Comparison of ENCODE assay signal across 13 cellular contexts in the genomic region with DNA sequence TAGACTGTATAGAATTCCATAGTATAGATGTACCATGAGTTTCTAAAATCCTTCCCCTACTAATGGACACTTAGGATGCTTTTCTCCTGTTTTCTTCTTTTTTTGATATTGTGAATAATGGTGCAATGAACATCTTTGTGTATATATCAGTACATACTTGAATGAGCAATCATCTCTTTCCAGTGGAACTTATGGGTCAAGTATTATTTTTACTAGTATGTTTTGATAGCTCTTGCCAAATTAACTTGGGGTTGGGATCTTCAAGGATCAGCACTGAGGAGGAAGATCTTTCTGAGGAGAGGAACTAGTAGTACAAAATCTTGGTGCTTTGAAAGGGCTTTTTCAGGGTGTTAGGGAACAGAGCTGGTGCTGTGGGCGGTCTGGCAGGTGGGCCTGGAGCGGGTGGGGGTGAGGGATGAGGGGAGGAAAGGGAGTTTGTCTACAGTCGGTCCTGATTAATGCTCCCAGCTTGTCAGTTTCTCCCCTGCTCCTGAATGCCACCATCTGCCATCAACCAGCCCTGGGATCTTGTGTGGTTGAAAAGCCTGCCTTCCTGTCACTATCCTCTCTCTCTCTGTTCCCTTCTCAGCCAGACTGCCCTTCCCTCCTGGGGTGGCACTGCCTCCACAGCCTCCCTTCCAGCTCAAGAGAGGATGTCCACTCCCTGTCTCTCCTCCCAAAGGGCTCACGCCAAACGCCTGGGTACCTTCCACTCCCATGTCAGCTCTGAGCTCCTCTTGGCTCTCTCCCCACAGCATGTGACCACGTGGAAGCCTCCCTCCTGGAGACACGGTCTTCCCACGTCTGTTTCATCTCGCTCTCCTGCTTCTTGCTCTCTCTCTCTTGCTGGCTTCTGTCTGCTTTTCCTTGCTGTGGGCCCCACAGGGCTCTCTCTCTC.
DNase-seq lines count a peak whose midpoint lies in the region; ATAC-seq and TF ChIP-seq lines count a peak whose summit lies in the region.
"Had no signal": no experiment of that assay in that cellular context is flagged by ENCODE, and none has a peak within 500 bp of the region (broad histone marks: within the 10 kb centered on the region; RNA-seq: fewer than 3 reads in every experiment).

No MANE protein-coding gene starts in this region.

- no peaks in the 10 kb centered on the region for H3K9me3 Mint-ChIP-seq in activated CD4-positive, alpha-beta T cell treated with anti-CD3 and anti-CD28 coated beads, Interleukin-2, amount 10 ng/mL, durations not matched to agents 7 days and 5 days
- H3K9me3 Mint-ChIP-seq: WTC11 had no signal

- H3K27ac ChIP-seq in ovary (peak overlapping the region in 1 of 2 donors; percentile 30), gastrocnemius medialis (no peak overlapping the region)

- no peaks in the 10 kb centered on the region for H3K27me3 ChIP-seq in ovary
- H3K27me3 ChIP-seq in gastrocnemius medialis, result no peaks in the 10 kb centered on the region

- H3K4me1 ChIP-seq in ovary (ENCODE audit: insufficient read depth) (peaks cover 14% of the 10 kb centered on the region), gastrocnemius medialis (peaks cover 0 to 4% of the 10 kb centered on the region in 2 donors)

- no peaks in the 10 kb centered on the region for H3K27me3 Mint-ChIP-seq in activated CD4-positive, alpha-beta T cell treated with anti-CD3 and anti-CD28 coated beads, Interleukin-2, amount 10 ng/mL, durations not matched to agents 7 days and 5 days

- CTCF ChIA-PET in activated CD4-positive, alpha-beta T cell treated with anti-CD3 and anti-CD28 coated beads, Interleukin-2, amount 10 ng/mL, durations not matched to agents 7 days and 5 days (lab: Charles Lee), result no interaction called here

- H3K4me3 ChIP-seq in fibroblast of villous mesenchyme (ENCODE audit: low read depth, low read length) (no peak overlapping the region), ovary (no peak overlapping the region), gastrocnemius medialis (no peak overlapping the region)

- DNase-seq in EH (ENCODE audit: low read depth) (peak; percentile 70), amniotic epithelial cell (ENCODE audit: low read depth) (peak; percentile 61), fibroblast of villous mesenchyme (ENCODE audit: low read depth) (peak; percentile 69), ovary (peak; percentile 72 to 88 (median 73)), gastrocnemius medialis (no peak), OCI-M1 (lab: John Stamatoyannopoulos, UW) (no peak)
- DNase-seq in activated CD4-positive, alpha-beta T cell treated with anti-CD3 and anti-CD28 coated beads, Interleukin-2, amount 10 ng/mL, durations not matched to agents 7 days and 5 days, result no peak
- DNase-seq: activated T-cell treated with anti-CD3 and anti-CD28 coated beads, Interleukin-2, amount 50 U/mL, for 48 hours; DMS53; NCI-H2081 treated with DMSO at 0.1 percent for 48 hours; stimulated activated CD4-positive, alpha-beta T cell treated with anti-CD3 and anti-CD28 coated beads, Interleukin-2, amount 100 ng/mL, for 24 hours had no signal

- POLR2A ChIA-PET in activated CD4-positive, alpha-beta T cell treated with anti-CD3 and anti-CD28 coated beads, Interleukin-2, amount 10 ng/mL, durations not matched to agents 7 days and 5 days (lab: Charles Lee), result no interaction called here

- in situ Hi-C loops in gastrocnemius medialis (cut with MboI; ENCODE audit: low sequenced_read_pairs in 4 of 4), result loop anchor here in 1 of 4 donors (25.0 kb wide), 1 partner anchor 300 kb away; no protein-coding TSS in a partner anchor

- H3K9me3 ChIP-seq in ovary (no peaks in the 10 kb centered on the region), gastrocnemius medialis (no peaks in the 10 kb centered on the region)

- H3K36me3 ChIP-seq in ovary (no peaks in the 10 kb centered on the region), gastrocnemius medialis (no peaks in the 10 kb centered on the region)

- no peak overlapping the region for H3K27ac Mint-ChIP-seq in activated CD4-positive, alpha-beta T cell treated with anti-CD3 and anti-CD28 coated beads, Interleukin-2, amount 10 ng/mL, durations not matched to agents 7 days and 5 days
- H3K27ac Mint-ChIP-seq: WTC11 had no signal

- no peak for TF ChIP-seq EP300 in ovary (IDR thresholded peaks at IDR 0.05)

- intact Hi-C loops in ovary (cut with DNase I), result loop anchor here in 2 of 4 donors (5.0 to 10.0 kb wide), 2 partner anchors 50 to 157 kb away; no protein-coding TSS in a partner anchor
- intact Hi-C loops in gastrocnemius medialis (cut with DNase I; ENCODE audit: low total_unique reads), result no loop called here

- ATAC-seq in GM18868 (IDR thresholded peaks at IDR 0.05; ENCODE audit: unreplicated experiment) (no peak), gastrocnemius medialis (no peak)
- ATAC-seq: WTC11 had no signal

- no peaks in the 10 kb centered on the region for H3K36me3 Mint-ChIP-seq in activated CD4-positive, alpha-beta T cell treated with anti-CD3 and anti-CD28 coated beads, Interleukin-2, amount 10 ng/mL, durations not matched to agents 7 days and 5 days (ENCODE audit: low read depth)
- H3K36me3 Mint-ChIP-seq: WTC11 had no signal

- no peak for TF ChIP-seq CTCF in fibroblast of villous mesenchyme (IDR thresholded peaks at IDR 0.05; ENCODE audit: insufficient read depth, low read depth, low read length)
- TF ChIP-seq CTCF in ovary (IDR thresholded peaks at IDR 0.05), result no peak
- no peak for TF ChIP-seq CTCF in gastrocnemius medialis (IDR thresholded peaks at IDR 0.05 in 4 of 5, conservative IDR thresholded peaks at IDR 0.05 in 1 of 5)

- H3K4me1 Mint-ChIP-seq in activated CD4-positive, alpha-beta T cell treated with anti-CD3 and anti-CD28 coated beads, Interleukin-2, amount 10 ng/mL, durations not matched to agents 7 days and 5 days, result peaks cover 3% of the 10 kb centered on the region

- TF ChIP-seq POLR2A in ovary (IDR thresholded peaks at IDR 0.05), result no peak
- no peak for TF ChIP-seq POLR2A in gastrocnemius medialis (IDR thresholded peaks at IDR 0.05)

- H3K4me3 Mint-ChIP-seq in activated CD4-positive, alpha-beta T cell treated with anti-CD3 and anti-CD28 coated beads, Interleukin-2, amount 10 ng/mL, durations not matched to agents 7 days and 5 days, result no peak overlapping the region
- H3K4me3 Mint-ChIP-seq: WTC11 had no signal

- 24 to 32% (median 24%) methylated on average over 9 of the region's 9 CpGs for WGBS in ovary, 3 donors

Comparison
In these comparisons a context has a peak if more than half of its experiments do, and no peak if none do; other contexts are left out.
1. DNase-seq: peak in EH (single experiment), amniotic epithelial cell (single experiment), fibroblast of villous mesenchyme (single experiment) and ovary (5 of 5); none in gastrocnemius medialis (0 of 2), activated CD4-positive, alpha-beta T cell treated with anti-CD3 and anti-CD28 coated beads, Interleukin-2, amount 10 ng/mL, durations not matched to agents 7 days and 5 days (single experiment) and OCI-M1 (single experiment).